In the genomic region with DNA sequence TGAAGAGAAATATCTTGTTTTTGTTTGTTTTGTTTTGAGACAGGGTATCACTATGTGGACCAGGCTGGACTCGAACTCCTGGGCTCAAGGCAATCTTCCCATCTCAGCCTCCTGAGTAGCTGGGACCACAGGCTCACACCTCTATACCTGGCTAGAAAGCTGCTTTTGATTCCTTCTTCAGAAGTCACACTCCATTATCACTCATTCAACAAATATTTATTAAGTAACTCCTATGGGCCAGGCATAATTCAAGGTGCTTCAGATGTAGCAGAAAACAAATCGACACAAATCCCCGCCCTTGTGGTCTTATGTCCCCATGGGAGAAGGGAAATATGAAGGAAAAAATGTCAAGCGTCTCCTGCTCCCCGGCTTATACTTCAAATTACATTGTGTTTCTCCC, we compare ENCODE assay signal across 27 cellular contexts.
A peak's percentile ranks its signal among the peaks of the same experiment; 100 is the strongest.
DNase-seq lines count a peak whose midpoint lies in the region; ATAC-seq, FAIRE-seq and TF ChIP-seq lines count a peak whose summit lies in the region.
"Had no signal": no experiment of that assay in that cellular context is flagged by ENCODE, and none has a peak within 500 bp of the region (broad histone marks: within the 10 kb centered on the region; RNA-seq: fewer than 3 reads in every experiment).

No MANE protein-coding gene starts in this region.

- intact Hi-C loops in PC-3 (cut with micrococcal nuclease): loop anchor here (5.0 kb wide), 1 partner anchor 75 kb away; the partner anchor contains the start of gene DHX15
- intact Hi-C loops in dorsolateral prefrontal cortex (cut with DNase I): loop anchor here in 1 of 2 donors (5.0 kb wide), 1 partner anchor 50 kb away; no protein-coding TSS in a partner anchor

- no peak overlapping the region for H3K27ac Mint-ChIP-seq in osteocyte (ENCODE audit: unreplicated experiment)
- H3K27ac Mint-ChIP-seq: CD4-positive, alpha-beta T cell had no signal

- POLR2A ChIA-PET in PC-3 (lab: Charles Lee; ENCODE audit: unreplicated experiment): interaction anchor here (0.6 kb wide), 1 partner anchor 121 kb away, joined by 7 read pairs; no protein-coding TSS in a partner anchor

- no peak overlapping the region for H3K4me3 Mint-ChIP-seq in osteocyte (ENCODE audit: unreplicated experiment)
- H3K4me3 Mint-ChIP-seq: CD4-positive, alpha-beta T cell had no signal

- H3K27me3 ChIP-seq in BLaER1 treated with 17β-estradiol and CSF1 and Interleukin-3, amounts not matched to agents 10 nM and 100 nM: peaks cover 11 to 39% (median 22%) of the 10 kb centered on the region in 11 experiments; a peak in 21 of 22 replicates
- H3K27me3 ChIP-seq in PC-3 (ENCODE audit: low read length) (no peaks in the 10 kb centered on the region), dorsolateral prefrontal cortex (no peaks in the 10 kb centered on the region), small intestine (ENCODE audit: control insufficient read depth in 2 of 2, insufficient read depth in 2 of 2, low read length in 2 of 2) (no peaks in the 10 kb centered on the region)

- in situ Hi-C loops in G401 (cut with HindIII; ENCODE audit: low sequenced_read_pairs): no loop called here

- H3K4me2 ChIP-seq in BLaER1 treated with 17β-estradiol and CSF1 and Interleukin-3, amounts not matched to agents 10 nM and 100 nM: peak overlapping the region in 9 of 11 experiments; percentile 8 to 83 (median 76); a peak in 13 of 22 replicates
- no peak overlapping the region for H3K4me2 ChIP-seq in PC-3 (ENCODE audit: low read length)

- FAIRE-seq in small intestine (lab: Jason Lieb, UNC): no peak
- FAIRE-seq: GM12891, GM19239, H54, HepG2, K562 had no signal

- H3K9ac ChIP-seq in BLaER1 treated with 17β-estradiol and CSF1 and Interleukin-3, amounts not matched to agents 10 nM and 100 nM: no peak overlapping the region
- H3K9ac ChIP-seq in PC-3 (ENCODE audit: low read length): no peak overlapping the region
- H3K9ac ChIP-seq: BLaER1 had no signal

- H3K9me2 ChIP-seq in PC-3 (replicated peaks; ENCODE audit: low read length): no peaks in the 10 kb centered on the region

- ATAC-seq in PC-3 (no peak), GM18861 (IDR thresholded peaks at IDR 0.05; ENCODE audit: unreplicated experiment) (no peak)
- ATAC-seq: HepG2, K562, Panc1 had no signal

- H2AFZ ChIP-seq in PC-3 (ENCODE audit: low read length): no peak overlapping the region

- DNase-seq in PC-3 (peak; percentile 7), dorsolateral prefrontal cortex (no peak), osteocyte (ENCODE audit: extremely low spot score, unreplicated experiment) (peak; percentile 13), small intestine (no peak), G401 (ENCODE audit: low spot score) (no peak), DMS53 treated with DMSO at 0.1 percent for 48 hours (lab: John Stamatoyannopoulos, UW; ENCODE audit: unreplicated experiment) (no peak)
- DNase-seq: CD4-positive, alpha-beta T cell; DMS79; EL; GF-D8; Kasumi-1; NCI-H1092 treated with DMSO at 0.1 percent for 48 hours; NCI-H1436; NCI-H187 treated with DMSO at 0.1 percent for 48 hours; NCI-H2107; NCI-H526; NCI-H82; SHP77 had no signal

- peaks cover 27% of the 10 kb centered on the region for H3K4me1 Mint-ChIP-seq in osteocyte (ENCODE audit: unreplicated experiment)

- H4K20me1 ChIP-seq in BLaER1 treated with 17β-estradiol and CSF1 and Interleukin-3, amounts not matched to agents 10 nM and 100 nM: peaks cover 0 to 18% (median 0%) of the 10 kb centered on the region in 11 experiments; a peak in 5 of 22 replicates
- H4K20me1 ChIP-seq in PC-3 (ENCODE audit: low read length): no peaks in the 10 kb centered on the region

- H3K36me3 Mint-ChIP-seq in osteocyte (ENCODE audit: unreplicated experiment): no peaks in the 10 kb centered on the region

- H3K36me3 ChIP-seq in BLaER1 treated with 17β-estradiol and CSF1 and Interleukin-3, amounts not matched to agents 10 nM and 100 nM: no peaks in the 10 kb centered on the region
- H3K36me3 ChIP-seq in PC-3 (ENCODE audit: low read depth, low read length) (no peaks in the 10 kb centered on the region), small intestine (ENCODE audit: control insufficient read depth in 2 of 2, insufficient read depth in 2 of 2, low read length in 2 of 2) (no peaks in the 10 kb centered on the region)
- H3K36me3 ChIP-seq: BLaER1 had no signal

- peaks cover 0 to 8% (median 0%) of the 10 kb centered on the region in 11 experiments; a peak in 2 of 22 replicates for H3K9me3 ChIP-seq in BLaER1 treated with 17β-estradiol and CSF1 and Interleukin-3, amounts not matched to agents 10 nM and 100 nM (replicated peaks in 1 of 11)
- no peaks in the 10 kb centered on the region for H3K9me3 ChIP-seq in PC-3 (ENCODE audit: low read length)
- H3K9me3 ChIP-seq in small intestine (ENCODE audit: control insufficient read depth, low read depth): no peaks in the 10 kb centered on the region
- H3K9me3 ChIP-seq: BLaER1 had no signal

- H3F3A ChIP-seq in PC-3 (ENCODE audit: low read length, unreplicated experiment): no peaks in the 10 kb centered on the region

- TF ChIP-seq CTCF in PC-3 (conservative IDR thresholded peaks at IDR 0.05; ENCODE audit: low read depth, low read length) (no peak), dorsolateral prefrontal cortex (IDR thresholded peaks at IDR 0.05 in 54 of 56, conservative IDR thresholded peaks at IDR 0.05 in 2 of 56; ENCODE audit: low read depth in 1 of 56, partially characterized antibody in 56 of 56) (no peak), osteocyte (IDR thresholded peaks at IDR 0.05) (no peak)

- no peak overlapping the region for H3K27ac ChIP-seq in BLaER1 treated with 17β-estradiol and CSF1 and Interleukin-3, amounts not matched to agents 10 nM and 100 nM
- H3K27ac ChIP-seq in PC-3 (ENCODE audit: low read length) (no peak overlapping the region), dorsolateral prefrontal cortex (peak overlapping the region in 37 of 59 donors; percentile 10 to 97 (median 87)), small intestine (ENCODE audit: low read depth in 1 of 2, low read length in 1 of 2) (no peak overlapping the region)
- H3K27ac ChIP-seq: BLaER1 had no signal

- no peaks in the 10 kb centered on the region for H3K27me3 Mint-ChIP-seq in osteocyte (ENCODE audit: unreplicated experiment)

- CTCF ChIA-PET in PC-3 (lab: Charles Lee): no interaction called here

- H3K4me1 ChIP-seq in BLaER1 treated with 17β-estradiol and CSF1 and Interleukin-3, amounts not matched to agents 10 nM and 100 nM: peaks cover 14 to 36% (median 31%) of the 10 kb centered on the region in 10 experiments
- H3K4me1 ChIP-seq in PC-3 (ENCODE audit: insufficient read depth, low read length) (peaks cover 40% of the 10 kb centered on the region), small intestine (ENCODE audit: control insufficient read depth in 2 of 2, insufficient read depth in 1 of 2, low read depth in 1 of 2, low read length in 1 of 2) (no peaks in the 10 kb centered on the region)

- no peaks in the 10 kb centered on the region for H3K9me3 Mint-ChIP-seq in osteocyte (ENCODE audit: unreplicated experiment)
- H3K9me3 Mint-ChIP-seq: CD4-positive, alpha-beta T cell had no signal

- H3K79me2 ChIP-seq in PC-3 (ENCODE audit: low read length): no peaks in the 10 kb centered on the region

- BruUV-seq in PC-3 (replicated peaks; lab: Mats Ljungman, UMichigan): no TSS peak

- WGBS in small intestine, 3 donors: 87 to 94% (median 91%) methylated on average over 5 of the region's 5 CpGs

- H3K4me3 ChIP-seq in BLaER1 treated with 17β-estradiol and CSF1 and Interleukin-3, amounts not matched to agents 10 nM and 100 nM: no peak overlapping the region
- H3K4me3 ChIP-seq in PC-3 (ENCODE audit: low read length) (no peak overlapping the region), dorsolateral prefrontal cortex (no peak overlapping the region), small intestine (ENCODE audit: low read depth in 1 of 2, low read length in 2 of 2) (no peak overlapping the region)
- H3K4me3 ChIP-seq: BLaER1, K562 had no signal

Comparison
In these comparisons a context has a peak if more than half of its experiments do, and no peak if none do; other contexts are left out.
1. H3K27ac ChIP-seq: peak in dorsolateral prefrontal cortex (37 of 59); none in BLaER1 treated with 17β-estradiol and CSF1 and Interleukin-3, amounts not matched to agents 10 nM and 100 nM (0 of 11), PC-3 (single experiment) and small intestine (0 of 2).
2. DNase-seq: peak in PC-3 (single experiment) and osteocyte (single experiment); none in dorsolateral prefrontal cortex (0 of 10), small intestine (single experiment), G401 (single experiment) and DMS53 treated with DMSO at 0.1 percent for 48 hours (single experiment).